Comparison of ENCODE assay signal across 17 cellular contexts in the genomic region with DNA sequence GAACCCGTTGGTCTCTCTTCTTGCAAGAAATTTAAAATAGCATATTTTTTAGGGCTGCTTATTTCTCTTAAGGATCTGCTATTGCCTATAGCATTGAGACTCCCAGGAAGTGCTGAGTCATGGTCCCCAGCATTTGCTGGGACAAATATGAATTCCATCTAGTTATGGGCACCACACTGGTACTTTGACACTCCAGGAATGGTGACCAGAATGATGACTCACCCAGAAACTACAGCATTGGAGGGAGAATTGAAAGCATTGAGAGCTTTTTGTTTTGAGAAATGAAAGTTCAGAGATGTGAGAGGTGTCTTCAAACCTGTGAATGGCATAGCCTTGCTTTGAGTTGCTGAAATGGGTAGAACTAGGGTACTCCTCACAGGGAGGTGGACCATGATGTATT.
A peak's percentile ranks its signal among the peaks of the same experiment; 100 is the strongest.
DNase-seq lines count a peak whose midpoint lies in the region; ATAC-seq, FAIRE-seq and TF ChIP-seq lines count a peak whose summit lies in the region.
"Had no signal": no experiment of that assay in that cellular context is flagged by ENCODE, and none has a peak within 500 bp of the region (broad histone marks: within the 10 kb centered on the region; RNA-seq: fewer than 3 reads in every experiment).

No MANE protein-coding gene starts in this region.

- peaks cover 2% of the 10 kb centered on the region for H3K27me3 Mint-ChIP-seq in GM23338 (ENCODE audit: insufficient read depth, low read depth, poor library complexity)
- no peaks in the 10 kb centered on the region for H3K27me3 Mint-ChIP-seq in activated CD4-positive, alpha-beta memory T cell treated with anti-CD3 and anti-CD28 coated beads for 36 hours

- intact Hi-C loops in activated CD4-positive, alpha-beta memory T cell treated with anti-CD3 and anti-CD28 coated beads for 36 hours (cut with micrococcal nuclease) = no loop called here

- peak overlapping the region; percentile 83 for H2AFZ ChIP-seq in GM23338

- no peaks in the 10 kb centered on the region; the same call in 2 of the 3 replicates for H3K4me1 Mint-ChIP-seq in GM23338
- no peaks in the 10 kb centered on the region for H3K4me1 Mint-ChIP-seq in activated CD4-positive, alpha-beta memory T cell treated with anti-CD3 and anti-CD28 coated beads for 36 hours (ENCODE audit: low read depth)

- H3K27ac ChIP-seq in A549 (no peak overlapping the region), GM23338 (ENCODE audit: low read depth) (no peak overlapping the region), suprapubic skin (no peak overlapping the region)
- H3K27ac ChIP-seq: cardiac muscle cell, pancreas had no signal

- H3K9me3 ChIP-seq in A549 = no peaks in the 10 kb centered on the region; the same call in 2 of the 3 replicates
- H3K9me3 ChIP-seq in suprapubic skin = no peaks in the 10 kb centered on the region
- H3K9me3 ChIP-seq: pancreas had no signal

- TF ChIP-seq POLR2A in A549 (IDR thresholded peaks at IDR 0.05; ENCODE audit: low read length) (no peak), suprapubic skin (IDR thresholded peaks at IDR 0.05) (no peak)

- no peaks in the 10 kb centered on the region for H3F3A ChIP-seq in GM23338 (replicated peaks; ENCODE audit: low read depth)

- H3K4me2 ChIP-seq in A549 = no peak overlapping the region
- no peak overlapping the region for H3K4me2 ChIP-seq in GM23338

- H3K4me3 ChIP-seq in A549 (no peak overlapping the region), GM23338 (no peak overlapping the region), fibroblast of pulmonary artery (replicated peaks; ENCODE audit: low read depth, low read length) (no peak overlapping the region), suprapubic skin (no peak overlapping the region)
- H3K4me3 ChIP-seq: cardiac muscle cell, pancreas had no signal

- peaks cover 17% of the 10 kb centered on the region for H3K9me2 ChIP-seq in GM23338 (ENCODE audit: insufficient read depth)

- no peak overlapping the region for H3K4me3 Mint-ChIP-seq in GM23338
- no peak overlapping the region for H3K4me3 Mint-ChIP-seq in activated CD4-positive, alpha-beta memory T cell treated with anti-CD3 and anti-CD28 coated beads for 36 hours

- no peaks in the 10 kb centered on the region for H3K79me2 ChIP-seq in GM23338 (replicated peaks; ENCODE audit: insufficient read depth)

- ATAC-seq in A549 = no peak
- ATAC-seq in GM23338 = no peak
- ATAC-seq: pancreas, Right ventricle myocardium inferior had no signal

- POLR2A ChIA-PET in A549 (lab: Yijun Ruan, JAX) = no interaction called here
- POLR2A ChIA-PET in activated CD4-positive, alpha-beta memory T cell treated with anti-CD3 and anti-CD28 coated beads for 36 hours (lab: Charles Lee) = no interaction called here

- TF ChIP-seq CTCF in A549 (IDR thresholded peaks at IDR 0.05) (no peak), GM23338 (conservative IDR thresholded peaks at IDR 0.05; ENCODE audit: low read depth in 2 of 2) (no peak), fibroblast of pulmonary artery (IDR thresholded peaks at IDR 0.05; ENCODE audit: low read length, missing control alignments) (no peak), suprapubic skin (IDR thresholded peaks at IDR 0.05) (no peak)

- no peak for FAIRE-seq in A549 (lab: Jason Lieb, UNC)
- FAIRE-seq: pancreas, TTC549 had no signal

- WGBS in A549 (ENCODE audit: missing lambda C conversion rate) = 0% methylated on average over 1 of the region's 1 CpG
- WGBS in suprapubic skin = 50% methylated on average over 1 of the region's 1 CpG

- DNase-seq in A549 (ENCODE audit: low read depth in 1 of 2, low spot score in 1 of 2) (peak in 1 of 2 experiments; percentile 11), GM23338 (ENCODE audit: low spot score) (no peak), SW 1271 (lab: John Stamatoyannopoulos, UW) (peak; percentile 46 to 74), fibroblast of pulmonary artery (ENCODE audit: low read depth) (peak; percentile 14), amygdala (lab: John Stamatoyannopoulos, UW) (no peak), suprapubic skin (ENCODE audit: low spot score in 2 of 2) (no peak)
- no peak for DNase-seq in activated CD4-positive, alpha-beta memory T cell treated with anti-CD3 and anti-CD28 coated beads for 36 hours
- no peak for DNase-seq in stimulated activated CD4-positive, alpha-beta T cell treated with anti-CD3 and anti-CD28 coated beads, Interleukin-12 subunit alpha, Interleukin-12 subunit beta, amount 100 ng/mL, for 4 hours
- DNase-seq: activated gamma-delta T cell treated with Interleukin-2 at 50 U/mL for 16 hours; mesenchymal stem cell; NCI-H2081 treated with DMSO at 0.1 percent for 48 hours; pancreas; stimulated activated CD8-positive, alpha-beta memory T cell treated with anti-CD3 and anti-CD28 coated beads, Interleukin-4, amount 100 ng/mL, for 48 hours; trophoblast cell had no signal

- H3K27me3 ChIP-seq in GM23338 (ENCODE audit: insufficient read depth) (no peaks in the 10 kb centered on the region), suprapubic skin (no peaks in the 10 kb centered on the region)
- H3K27me3 ChIP-seq: cardiac muscle cell, pancreas had no signal

- no peaks in the 10 kb centered on the region for H3K36me3 Mint-ChIP-seq in GM23338 (ENCODE audit: low read depth)
- H3K36me3 Mint-ChIP-seq in activated CD4-positive, alpha-beta memory T cell treated with anti-CD3 and anti-CD28 coated beads for 36 hours = no peaks in the 10 kb centered on the region

- H3K36me3 ChIP-seq in GM23338 (ENCODE audit: insufficient read depth) (no peaks in the 10 kb centered on the region), suprapubic skin (no peaks in the 10 kb centered on the region)
- H3K36me3 ChIP-seq: cardiac muscle cell, pancreas had no signal

- H3K4me1 ChIP-seq in A549 (no peaks in the 10 kb centered on the region), GM23338 (ENCODE audit: insufficient read depth) (no peaks in the 10 kb centered on the region), suprapubic skin (no peaks in the 10 kb centered on the region)
- H3K4me1 ChIP-seq: pancreas had no signal

- TF ChIP-seq RAD21 in A549 (conservative IDR thresholded peaks at IDR 0.05 in 1 of 2, IDR thresholded peaks at IDR 0.05 in 1 of 2) = no peak

- TF ChIP-seq EP300 in A549 (IDR thresholded peaks at IDR 0.05) (no peak), suprapubic skin (IDR thresholded peaks at IDR 0.05) (no peak)

- no peaks in the 10 kb centered on the region for H4K20me1 ChIP-seq in GM23338 (replicated peaks; ENCODE audit: insufficient read depth)

- H3K27ac Mint-ChIP-seq in GM23338 = 0 out of 2 replicates have a peak overlapping the region, but pooled peaks have one; percentile 32
- no peak overlapping the region for H3K27ac Mint-ChIP-seq in activated CD4-positive, alpha-beta memory T cell treated with anti-CD3 and anti-CD28 coated beads for 36 hours

- H3K9me3 Mint-ChIP-seq in GM23338 = no peaks in the 10 kb centered on the region
- H3K9me3 Mint-ChIP-seq in activated CD4-positive, alpha-beta memory T cell treated with anti-CD3 and anti-CD28 coated beads for 36 hours = no peaks in the 10 kb centered on the region

- CTCF ChIA-PET in A549 (lab: Yijun Ruan, JAX) = interaction anchor here (0.8 to 1.2 kb wide), 2 partner anchors 16 to 225 kb away, joined by 3 read pairs; no protein-coding TSS in a partner anchor
- CTCF ChIA-PET in activated CD4-positive, alpha-beta memory T cell treated with anti-CD3 and anti-CD28 coated beads for 36 hours (lab: Charles Lee) = no interaction called here

TF ChIP-seq in A549, 52 proteins besides CTCF, POLR2A, EP300 and RAD21:
- peak; percentile 84 for TF ChIP-seq MAFK (IDR thresholded peaks at IDR 0.05; ENCODE audit: partially characterized antibody)
- no peak for TF ChIP-seq SREBF2 (IDR thresholded peaks at IDR 0.05)
- TF ChIP-seq, protein P1, sequence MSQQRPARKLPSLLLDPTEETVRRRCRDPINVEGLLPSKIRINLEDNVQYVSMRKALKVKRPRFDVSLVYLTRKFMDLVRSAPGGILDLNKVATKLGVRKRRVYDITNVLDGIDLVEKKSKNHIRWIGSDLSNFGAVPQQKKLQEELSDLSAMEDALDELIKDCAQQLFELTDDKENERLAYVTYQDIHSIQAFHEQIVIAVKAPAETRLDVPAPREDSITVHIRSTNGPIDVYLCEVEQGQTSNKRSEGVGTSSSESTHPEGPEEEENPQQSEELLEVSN (IDR thresholded peaks at IDR 0.05; ENCODE audit: borderline replicate concordance, low read depth) = no peak
- peak; percentile 86 for TF ChIP-seq NFE2L2 (conservative IDR thresholded peaks at IDR 0.05; ENCODE audit: low read length)
- TF ChIP-seq RFX5 (IDR thresholded peaks at IDR 0.05) = no peak
- no peak for TF ChIP-seq TFCP2L1 (CRISPR knock-in tag; IDR thresholded peaks at IDR 0.05)

TF ChIP-seq in GM23338, 12 proteins besides CTCF, POLR2A, EP300 and RAD21 (continues in another document):
- TF ChIP-seq ZNF114 (CRISPR knock-in tag; IDR thresholded peaks at IDR 0.05) = no peak

Comparison
In these comparisons a context has a peak if more than half of its experiments do, and no peak if none do; other contexts are left out.
1. DNase-seq: peak in SW 1271 (2 of 2) and fibroblast of pulmonary artery (single experiment); none in GM23338 (single experiment), amygdala (0 of 56), activated CD4-positive, alpha-beta memory T cell treated with anti-CD3 and anti-CD28 coated beads for 36 hours (single experiment), suprapubic skin (0 of 2) and stimulated activated CD4-positive, alpha-beta T cell treated with anti-CD3 and anti-CD28 coated beads, Interleukin-12 subunit alpha, Interleukin-12 subunit beta, amount 100 ng/mL, for 4 hours (single experiment).